14 cellular contexts compared by ENCODE assay signal in genomic region chr4:159137176-159137575, GRCh38. TPM values are rescaled to one million over a fixed set of nuclear protein-coding genes. Genes with fewer than 3 reads are reported as not detected.
DNase-seq lines count a peak whose midpoint lies in the region; ATAC-seq and TF ChIP-seq lines count a peak whose summit lies in the region.
"Had no signal": no experiment of that assay in that cellular context is flagged by ENCODE, and none has a peak within 500 bp of the region (broad histone marks: within the 10 kb centered on the region; RNA-seq: fewer than 3 reads in every experiment).

No MANE protein-coding gene starts in this region.

- no peaks in the 10 kb centered on the region for H3F3A ChIP-seq in PC-9 (ENCODE audit: insufficient read depth, low read depth)

- no peaks in the 10 kb centered on the region; the same call in 1 of the 2 replicates for H4K20me1 ChIP-seq in PC-9 (ENCODE audit: insufficient read depth)

- TF ChIP-seq CTCF in psoas muscle (IDR thresholded peaks at IDR 0.05) (no peak), uterus (IDR thresholded peaks at IDR 0.05) (no peak), PC-9 (conservative IDR thresholded peaks at IDR 0.05) (no peak)

- H3K4me1 ChIP-seq in psoas muscle (peaks cover 62% of the 10 kb centered on the region), uterus (no peaks in the 10 kb centered on the region), PC-9 (replicated peaks; ENCODE audit: insufficient read depth) (no peaks in the 10 kb centered on the region)
- H3K4me1 ChIP-seq: prostate gland had no signal

- H3K9me3 ChIP-seq in psoas muscle (no peaks in the 10 kb centered on the region), uterus (no peaks in the 10 kb centered on the region), PC-9 (ENCODE audit: insufficient read depth, low read depth) (no peaks in the 10 kb centered on the region)
- H3K9me3 ChIP-seq: prostate gland had no signal

- H3K27ac ChIP-seq in psoas muscle (peak overlapping the region; percentile 47), uterus (no peak overlapping the region), PC-9 (no peak overlapping the region)
- H3K27ac ChIP-seq: BLaER1 treated with 17β-estradiol and CSF1 and Interleukin-3, amounts not matched to agents 10 nM and 100 nM; prostate gland; SK-N-MC had no signal

- no peaks in the 10 kb centered on the region for H3K36me3 ChIP-seq in psoas muscle (ENCODE audit: insufficient read depth in 1 of 2, low read depth in 1 of 2)
- H3K36me3 ChIP-seq in uterus = no peaks in the 10 kb centered on the region
- H3K36me3 ChIP-seq in PC-9 (ENCODE audit: low read depth) = no peaks in the 10 kb centered on the region
- H3K36me3 ChIP-seq: prostate gland had no signal

- H3K79me2 ChIP-seq in PC-9 (ENCODE audit: low read depth) = peaks cover 67% of the 10 kb centered on the region

- no TSS peak for BruUV-seq in PC-9 (replicated peaks; lab: Mats Ljungman, UMichigan)

- CTCF ChIA-PET in PC-9 (lab: Charles Lee) = no interaction called here

- intact Hi-C loops in psoas muscle (cut with DNase I) (loop anchor here in 1 of 2 donors (1.0 kb wide), 1 partner anchor 38 kb away; no protein-coding TSS in a partner anchor), uterus (cut with DNase I; ENCODE audit: low total_unique reads) (no loop called here), PC-9 (cut with micrococcal nuclease; ENCODE audit: unreplicated experiment) (no loop called here)

- no peak overlapping the region for H2AFZ ChIP-seq in PC-9

- peak; percentile 84 to 88 (median 86) for ATAC-seq in psoas muscle

- H3K27me3 ChIP-seq in psoas muscle (ENCODE audit: insufficient read depth in 3 of 3, low read length in 2 of 3) (no peaks in the 10 kb centered on the region), uterus (no peaks in the 10 kb centered on the region), PC-9 (ENCODE audit: insufficient read depth, low read depth) (no peaks in the 10 kb centered on the region)
- H3K27me3 ChIP-seq: BLaER1 treated with 17β-estradiol and CSF1 and Interleukin-3, amounts not matched to agents 10 nM and 100 nM had no signal

- no peak overlapping the region for H3K4me3 ChIP-seq in psoas muscle
- H3K4me3 ChIP-seq in uterus = no peak overlapping the region
- H3K4me3 ChIP-seq in PC-9 = no peak overlapping the region
- H3K4me3 ChIP-seq: BLaER1 treated with 17β-estradiol and CSF1 and Interleukin-3, amounts not matched to agents 10 nM and 100 nM; prostate gland; SK-N-MC had no signal

- no peak overlapping the region for H3K4me2 ChIP-seq in PC-9
- H3K4me2 ChIP-seq: BLaER1 treated with 17β-estradiol and CSF1 and Interleukin-3, amounts not matched to agents 10 nM and 100 nM had no signal

- DNase-seq in NCI-H1092 treated with DMSO at 0.1 percent for 48 hours (lab: John Stamatoyannopoulos, UW) (peak; percentile 25), NCI-H226 (peak; percentile 15), erythroblast (lab: John Stamatoyannopoulos, UW) (peak; percentile 42 to 71), psoas muscle (no peak), D341Med (ENCODE audit: low spot score) (no peak), uterus (no peak), PC-9 (no peak)
- DNase-seq: activated naive CD4-positive, alpha-beta T cell; endodermal cell; kidney glomerular epithelial cell; stimulated activated CD4-positive, alpha-beta T cell treated with anti-CD3 and anti-CD28 coated beads, Interleukin-2, amount 100 ng/mL, for 24 hours had no signal

- TF ChIP-seq POLR2A in erythroblast (IDR thresholded peaks at IDR 0.05; ENCODE audit: low read length) = no peak
- no peak for TF ChIP-seq POLR2A in uterus (IDR thresholded peaks at IDR 0.05)

- POLR2A ChIA-PET in PC-9 (lab: Charles Lee; ENCODE audit: unreplicated experiment) = no interaction called here

- H3K9me2 ChIP-seq in PC-9 (ENCODE audit: insufficient read depth) = no peaks in the 10 kb centered on the region

RNA-seq across cellular contexts. Expression of gene RAPGEF2, which starts 34.3 kb away (rescaled TPM):
- total RNA-seq in psoas muscle (10 to 100 TPM; 20.4 to 35.2 (median 22.3) TPM), uterus (10 to 100 TPM; 27.9 to 61.4 (median 40.5) TPM), PC-9 (2021) (26.2 and 29.8 TPM in 2 replicates)
- 10 to 100 TPM in 1 of 3 donors, 1 to 10 TPM in 2; 4.6 to 15.3 (median 6.3) TPM for polyA plus RNA-seq in psoas muscle

Comparison
In these comparisons a context has a peak if more than half of its experiments do, and no peak if none do; other contexts are left out.
1. DNase-seq: peak in NCI-H1092 treated with DMSO at 0.1 percent for 48 hours (single experiment), NCI-H226 (single experiment) and erythroblast (2 of 2); none in psoas muscle (0 of 2), D341Med (single experiment), uterus (0 of 2) and PC-9 (0 of 2).